ENCODE assay signal across 26 cellular contexts in the genomic region with DNA sequence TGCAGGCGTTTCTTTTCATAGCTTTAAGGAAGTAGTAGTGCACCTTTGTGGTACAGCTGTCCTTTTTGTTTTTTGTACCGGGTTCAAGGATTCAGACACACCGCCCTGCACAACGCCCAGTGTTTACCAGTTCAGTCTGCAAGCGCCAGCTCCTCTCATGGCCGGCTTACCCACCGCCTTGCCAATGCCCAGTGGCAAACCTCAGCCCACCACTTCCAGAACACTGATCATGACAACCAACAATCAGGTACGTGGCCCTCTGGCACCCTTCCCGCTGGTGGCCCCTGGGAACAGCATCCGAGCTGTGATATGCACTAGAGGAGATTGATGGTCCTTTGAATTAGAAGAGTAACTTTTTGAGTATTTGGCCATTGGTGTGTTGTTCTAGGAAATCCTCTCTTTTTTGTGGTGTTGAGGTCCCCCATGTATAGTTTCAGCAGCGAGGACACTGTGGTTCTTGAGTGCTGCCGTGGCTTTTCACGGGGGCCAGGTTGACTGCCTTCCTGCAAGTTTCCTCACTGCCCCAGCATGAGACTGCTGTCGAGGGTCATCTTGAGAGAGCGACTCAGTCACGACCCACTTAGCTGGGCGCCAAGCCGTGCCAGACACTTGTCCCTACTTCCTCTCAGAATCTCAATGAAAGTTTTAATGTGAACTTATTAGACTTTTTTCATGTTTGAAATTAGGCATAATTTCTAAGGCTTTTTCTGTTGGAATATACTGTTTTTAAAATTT. TPM values are rescaled to one million over a fixed set of nuclear protein-coding genes. Genes with fewer than 3 reads are reported as not detected.
DNase-seq lines count a peak whose midpoint lies in the region; ATAC-seq and TF ChIP-seq lines count a peak whose summit lies in the region.
"Had no signal": no experiment of that assay in that cellular context is flagged by ENCODE, and none has a peak within 500 bp of the region (broad histone marks: within the 10 kb centered on the region; RNA-seq: fewer than 3 reads in every experiment).

No MANE protein-coding gene starts in this region.

- intact Hi-C loops in posterior vena cava (cut with DNase I) (no loop called here), thyroid gland (cut with DNase I) (no loop called here)

- H3K18ac ChIP-seq in neuronal stem cell (ENCODE audit: low read length): no peak overlapping the region

- H3K27me3 Mint-ChIP-seq in activated naive CD4-positive, alpha-beta T cell treated with anti-CD3 and anti-CD28 coated beads, Interleukin-2, amount 50 U/mL, for 24 hours: no peaks in the 10 kb centered on the region
- H3K27me3 Mint-ChIP-seq in endothelial cell (ENCODE audit: unreplicated experiment) (peaks cover 1% of the 10 kb centered on the region), glutamatergic neuron (ENCODE audit: unreplicated experiment) (no peaks in the 10 kb centered on the region)
- H3K27me3 Mint-ChIP-seq: CD4-positive, alpha-beta T cell had no signal

- no peak overlapping the region for H2BK15ac ChIP-seq in neuronal stem cell (ENCODE audit: low read length)

- H3K4me2 ChIP-seq in neuronal stem cell (ENCODE audit: insufficient read depth, low read length, poor library complexity, severe bottlenecking): no peak overlapping the region
- H3K4me2 ChIP-seq: BLaER1 treated with 17β-estradiol and CSF1 and Interleukin-3, amounts not matched to agents 10 nM and 100 nM; GM23338 had no signal

- H3K36me3 Mint-ChIP-seq in activated naive CD4-positive, alpha-beta T cell treated with anti-CD3 and anti-CD28 coated beads, Interleukin-2, amount 50 U/mL, for 24 hours: peaks cover 16% of the 10 kb centered on the region
- H3K36me3 Mint-ChIP-seq in endothelial cell (ENCODE audit: low read depth, unreplicated experiment) (peaks cover 55% of the 10 kb centered on the region), glutamatergic neuron (ENCODE audit: unreplicated experiment) (no peaks in the 10 kb centered on the region)

- H3K9me3 ChIP-seq in thyroid gland (no peaks in the 10 kb centered on the region), neuronal stem cell (replicated peaks in 1 of 2; ENCODE audit: control insufficient read depth in 2 of 2, insufficient read depth in 1 of 2, low read depth in 1 of 2, low read length in 2 of 2) (no peaks in the 10 kb centered on the region)
- H3K9me3 ChIP-seq: BLaER1 treated with 17β-estradiol and CSF1 and Interleukin-3, amounts not matched to agents 10 nM and 100 nM had no signal

- DNase-seq in activated naive CD4-positive, alpha-beta T cell treated with Interleukin-2 at 50 U/mL for 16 hours: no peak
- no peak for DNase-seq in endothelial cell (ENCODE audit: low spot score)
- peak; percentile 69 for DNase-seq in posterior vena cava (ENCODE audit: low spot score)
- peak; percentile 33 to 49 for DNase-seq in thyroid gland
- DNase-seq in neuronal stem cell (ENCODE audit: low spot score): no peak
- no peak for DNase-seq in glutamatergic neuron
- DNase-seq: AML-193; CD4-positive, alpha-beta T cell; DMS53; H9; HFFc6; MV-4-11; NCI-H1105; NCI-H1436 treated with DMSO at 0.1 percent for 48 hours; NCI-H1930; NCI-H2107; NCI-H446; NCI-H526 treated with DMSO at 0.1 percent for 48 hours; SIG-M5 had no signal

- no peak for TF ChIP-seq CTCF in endothelial cell (IDR thresholded peaks at IDR 0.05; ENCODE audit: unreplicated experiment)
- TF ChIP-seq CTCF in thyroid gland (IDR thresholded peaks at IDR 0.05): no peak
- TF ChIP-seq CTCF in glutamatergic neuron (IDR thresholded peaks at IDR 0.05; ENCODE audit: partially characterized antibody, unreplicated experiment): no peak

- no peak overlapping the region for H2BK5ac ChIP-seq in neuronal stem cell (ENCODE audit: low read length)

- H3K4me3 Mint-ChIP-seq in activated naive CD4-positive, alpha-beta T cell treated with anti-CD3 and anti-CD28 coated beads, Interleukin-2, amount 50 U/mL, for 24 hours: no peak overlapping the region
- H3K4me3 Mint-ChIP-seq in endothelial cell (ENCODE audit: unreplicated experiment) (peak overlapping the region; percentile 26), glutamatergic neuron (ENCODE audit: unreplicated experiment) (no peak overlapping the region)
- H3K4me3 Mint-ChIP-seq: CD4-positive, alpha-beta T cell; GM23338; H9; HFFc6 had no signal

- H3K79me1 ChIP-seq in neuronal stem cell (ENCODE audit: low read depth, low read length): peaks cover 11% of the 10 kb centered on the region

- H2BK12ac ChIP-seq in neuronal stem cell (ENCODE audit: low read length): no peak overlapping the region

- H3K9ac ChIP-seq in neuronal stem cell (ENCODE audit: low read depth, low read length, poor library complexity): no peak overlapping the region
- H3K9ac ChIP-seq: BLaER1 treated with 17β-estradiol and CSF1 and Interleukin-3, amounts not matched to agents 10 nM and 100 nM had no signal

- no peak for ATAC-seq in GM19395 (IDR thresholded peaks at IDR 0.05; ENCODE audit: unreplicated experiment)
- ATAC-seq: GM23338, K562, Panc1 had no signal

- peaks cover 3% of the 10 kb centered on the region for H3K4me1 Mint-ChIP-seq in activated naive CD4-positive, alpha-beta T cell treated with anti-CD3 and anti-CD28 coated beads, Interleukin-2, amount 50 U/mL, for 24 hours
- H3K4me1 Mint-ChIP-seq in endothelial cell (ENCODE audit: unreplicated experiment): no peaks in the 10 kb centered on the region
- H3K4me1 Mint-ChIP-seq in glutamatergic neuron (ENCODE audit: low read depth, unreplicated experiment): no peaks in the 10 kb centered on the region

- H2AFZ ChIP-seq in neuronal stem cell (ENCODE audit: low read length): no peak overlapping the region
- H2AFZ ChIP-seq: GM23338 had no signal

- no peak overlapping the region for H3K23ac ChIP-seq in neuronal stem cell (ENCODE audit: low read depth, low read length, poor library complexity)

- H3K4me3 ChIP-seq in thyroid gland (replicated peaks in 1 of 3) (no peak overlapping the region), neuronal stem cell (ENCODE audit: low read length in 2 of 2) (no peak overlapping the region)
- H3K4me3 ChIP-seq: BLaER1 treated with 17β-estradiol and CSF1 and Interleukin-3, amounts not matched to agents 10 nM and 100 nM; GM23338; K562; SK-N-MC had no signal

- H4K91ac ChIP-seq in neuronal stem cell (ENCODE audit: low read depth, low read length, poor library complexity): no peak overlapping the region

- H3K14ac ChIP-seq in neuronal stem cell (ENCODE audit: low read length): no peak overlapping the region

- H3K4me1 ChIP-seq in thyroid gland (no peaks in the 10 kb centered on the region), neuronal stem cell (ENCODE audit: control insufficient read depth in 2 of 2, insufficient read depth in 1 of 2, low read depth in 1 of 2, low read length in 2 of 2) (no peaks in the 10 kb centered on the region)
- H3K4me1 ChIP-seq: BLaER1 treated with 17β-estradiol and CSF1 and Interleukin-3, amounts not matched to agents 10 nM and 100 nM had no signal

- no peak overlapping the region for H3K4ac ChIP-seq in neuronal stem cell (ENCODE audit: low read length)

- H2BK120ac ChIP-seq in neuronal stem cell (ENCODE audit: low read depth, low read length): no peak overlapping the region

- H3K27me3 ChIP-seq in thyroid gland: no peaks in the 10 kb centered on the region
- no peaks in the 10 kb centered on the region for H3K27me3 ChIP-seq in neuronal stem cell (ENCODE audit: control insufficient read depth in 3 of 3, insufficient read depth in 3 of 3, low read depth in 1 of 3, low read length in 3 of 3)
- H3K27me3 ChIP-seq: BLaER1 treated with 17β-estradiol and CSF1 and Interleukin-3, amounts not matched to agents 10 nM and 100 nM had no signal

- H4K8ac ChIP-seq in neuronal stem cell (ENCODE audit: low read depth, low read length): no peak overlapping the region

- H2AK5ac ChIP-seq in neuronal stem cell (ENCODE audit: low read depth, low read length): no peak overlapping the region

- H3K36me3 ChIP-seq in thyroid gland: peaks cover 38 to 64% of the 10 kb centered on the region in 2 donors
- H3K36me3 ChIP-seq in neuronal stem cell (replicated peaks in 1 of 2; ENCODE audit: control insufficient read depth in 2 of 2, insufficient read depth in 2 of 2, low read length in 2 of 2): peaks cover 38 to 100% of the 10 kb centered on the region in 2 donors

- H3K9me3 Mint-ChIP-seq in activated naive CD4-positive, alpha-beta T cell treated with anti-CD3 and anti-CD28 coated beads, Interleukin-2, amount 50 U/mL, for 24 hours: no peaks in the 10 kb centered on the region
- H3K9me3 Mint-ChIP-seq in endothelial cell (ENCODE audit: unreplicated experiment) (no peaks in the 10 kb centered on the region), glutamatergic neuron (ENCODE audit: unreplicated experiment) (no peaks in the 10 kb centered on the region)
- H3K9me3 Mint-ChIP-seq: CD4-positive, alpha-beta T cell; GM23338; H9; HFFc6 had no signal

- 64 to 71% methylated on average over 18 of the region's 18 CpGs for WGBS in thyroid gland, 2 donors
- WGBS in neuronal stem cell (ENCODE audit: extremely low coverage in 2 of 2, insufficient read length in 2 of 2, insufficient replicate concordance in 1 of 2), 2 donors: no CpG with 5 or more reads among the region's 18 CpGs

- H3K27ac Mint-ChIP-seq in activated naive CD4-positive, alpha-beta T cell treated with anti-CD3 and anti-CD28 coated beads, Interleukin-2, amount 50 U/mL, for 24 hours: peak overlapping the region; percentile 70
- H3K27ac Mint-ChIP-seq in endothelial cell (ENCODE audit: unreplicated experiment) (no peak overlapping the region), glutamatergic neuron (ENCODE audit: unreplicated experiment) (no peak overlapping the region)
- H3K27ac Mint-ChIP-seq: CD4-positive, alpha-beta T cell; GM23338 had no signal

- H3K27ac ChIP-seq in thyroid gland (no peak overlapping the region), neuronal stem cell (replicated peaks; ENCODE audit: low read length) (no peak overlapping the region)
- H3K27ac ChIP-seq: BLaER1 treated with 17β-estradiol and CSF1 and Interleukin-3, amounts not matched to agents 10 nM and 100 nM; SK-N-MC had no signal

- no peak for TF ChIP-seq POLR2A in thyroid gland (IDR thresholded peaks at IDR 0.05)

RNA-seq across cellular contexts. Expression of a gene that starts 37.9 kb away (rescaled TPM):
- 24.7 TPM for total RNA-seq in endothelial cell (ENCODE audit: unreplicated experiment)
- total RNA-seq in posterior vena cava: 10 to 100 TPM; 20.8 to 24.3 TPM
- 10 to 100 TPM; 19.8 to 41.2 (median 29.4) TPM for total RNA-seq in thyroid gland
- 27.1 TPM for polyA plus RNA-seq in neuronal stem cell (2013, experiment 1 of 2)
- polyA plus RNA-seq in neuronal stem cell (2013, experiment 2 of 2): 25.7 TPM
- 23.7 TPM for total RNA-seq in glutamatergic neuron (ENCODE audit: unreplicated experiment)

Comparison
In these comparisons a context has a peak if more than half of its experiments do, and no peak if none do; other contexts are left out.
1. DNase-seq: peak in posterior vena cava (single experiment) and thyroid gland (2 of 2); none in activated naive CD4-positive, alpha-beta T cell treated with Interleukin-2 at 50 U/mL for 16 hours (single experiment), endothelial cell (single experiment), neuronal stem cell (single experiment) and glutamatergic neuron (single experiment).